8 cellular contexts compared by ENCODE assay signal in genomic region chr16:21158208-21159110, GRCh38. TPM values are rescaled to one million over a fixed set of nuclear protein-coding genes. Genes with fewer than 3 reads are reported as not detected.
DNase-seq lines count a peak whose midpoint lies in the region; ATAC-seq and TF ChIP-seq lines count a peak whose summit lies in the region.

Gene LDAF1, plus strand, starts transcription at chr16:21158674. Its CDS starts 2,509 bp downstream, at chr16:21161183.

- POLR2A ChIA-PET in activated B cell treated with CpG ODN at 0.5 μM for 24 hours (lab: Charles Lee), result interaction anchor here (0.5 to 1.6 kb wide), 5 partner anchors 28 to 1625 kb away, joined by 3 to 9 read pairs (median 4); no protein-coding TSS in a partner anchor

- peak within 1 kb of the TSS; percentile 92 for H3K4me3 Mint-ChIP-seq in activated B cell treated with CpG ODN at 0.5 μM for 24 hours

- no peaks in the 10 kb centered on the region for H3K27me3 Mint-ChIP-seq in activated B cell treated with CpG ODN at 0.5 μM for 24 hours

- no peak within 1 kb of the TSS for H3K27ac ChIP-seq in caudate nucleus (ENCODE audit: low read depth, low read length)

- no peak for TF ChIP-seq CTCF in activated B cell treated with CpG ODN at 0.5 μM for 24 hours (IDR thresholded peaks at IDR 0.05)

- DNase-seq in NCI-H1092 treated with DMSO at 0.1 percent for 48 hours (lab: John Stamatoyannopoulos, UW), result peak; percentile 12
- DNase-seq in NCI-H1092 (lab: John Stamatoyannopoulos, UW), result no peak
- peak; percentile 62 for DNase-seq in NCI-H2196 treated with DMSO at 0.1 percent for 48 hours (lab: John Stamatoyannopoulos, UW; ENCODE audit: unreplicated experiment)
- peak; percentile 81 for DNase-seq in activated B cell treated with CpG ODN at 0.5 μM for 24 hours
- DNase-seq in caudate nucleus (lab: John Stamatoyannopoulos, UW), result peak in 41 of 61 donors; percentile 4 to 78 (median 35)
- DNase-seq in islet precursor cell, result peak; percentile 93
- DNase-seq in stimulated activated CD4-positive, alpha-beta T cell treated with anti-CD3 and anti-CD28 coated beads, Interleukin-12 subunit alpha, Interleukin-12 subunit beta, amount 100 ng/mL, for 48 hours (ENCODE audit: low read depth in 2 of 3, low spot score in 1 of 3), result peak; percentile 49 to 79 (median 72)

- H3K36me3 Mint-ChIP-seq in activated B cell treated with CpG ODN at 0.5 μM for 24 hours (ENCODE audit: low read depth), result peaks cover 21% of the 10 kb centered on the region

- ATAC-seq in HG02884 (IDR thresholded peaks at IDR 0.05; ENCODE audit: unreplicated experiment) (peak; percentile 78), activated B cell treated with CpG ODN at 0.5 μM for 24 hours (ENCODE audit: low read depth) (peak; percentile 93)

- H3K27ac Mint-ChIP-seq in activated B cell treated with CpG ODN at 0.5 μM for 24 hours, result peak within 1 kb of the TSS; percentile 79

- CTCF ChIA-PET in activated B cell treated with CpG ODN at 0.5 μM for 24 hours (lab: Charles Lee), result interaction anchor here (1.1 to 2.0 kb wide), 4 partner anchors 29 to 142 kb away, joined by 3 to 6 read pairs (median 4); no protein-coding TSS in a partner anchor

- peaks cover 20% of the 10 kb centered on the region for H3K4me1 Mint-ChIP-seq in activated B cell treated with CpG ODN at 0.5 μM for 24 hours

- intact Hi-C loops in activated B cell treated with CpG ODN at 0.5 μM for 24 hours (cut with micrococcal nuclease), result loop anchor here (1.0 kb wide), 2 partner anchors 30 to 396 kb away; no protein-coding TSS in a partner anchor

- no peaks in the 10 kb centered on the region for H3K9me3 Mint-ChIP-seq in activated B cell treated with CpG ODN at 0.5 μM for 24 hours

RNA-seq across cellular contexts. Expression of gene LDAF1, which starts in this region (rescaled TPM):
- total RNA-seq in activated B cell treated with CpG ODN at 0.5 μM for 24 hours, result 16.5 and 17.2 TPM in 2 replicates
